In genomic region chr7:120760851-120761250, GRCh38 we compare ENCODE assay signal across 9 cellular contexts.
"Had no signal": no experiment of that assay in that cellular context is flagged by ENCODE, and none has a peak within 500 bp of the region (broad histone marks: within the 10 kb centered on the region; RNA-seq: fewer than 3 reads in every experiment).

No MANE protein-coding gene starts in this region.

- ATAC-seq: HCT116, HepG2 had no signal

- H3K9me3 ChIP-seq: HAP-1 had no signal

- H3K9ac ChIP-seq: KMS-11 had no signal

- H3K36me3 ChIP-seq: HAP-1 had no signal

- H3K4me2 ChIP-seq: KMS-11 had no signal

- H3K27ac ChIP-seq: HL-60, KMS-11 had no signal

- DNase-seq: GOT3, H7, HFFc6, KBM-7 had no signal

- FAIRE-seq: HepG2 had no signal

- H3K4me1 ChIP-seq: HAP-1 had no signal

- H3K4me3 ChIP-seq: HAP-1 had no signal
